ENCODE assay signal across 1 cellular context in genomic region chr19:49767380-49767779, GRCh38.
TF ChIP-seq lines count a peak whose summit lies in the region.

No MANE protein-coding gene starts in this region.

TF ChIP-seq in K562, 482 proteins besides CTCF, POLR2A, EP300 and RAD21 (continued from another document):
- TF ChIP-seq ETS1 (conservative IDR thresholded peaks at IDR 0.05; ENCODE audit: control insufficient read depth, low read depth, low read length), result no peak
- no peak for TF ChIP-seq SAFB (IDR thresholded peaks at IDR 0.05; ENCODE audit: borderline replicate concordance, low read depth, low read length)
- peak; percentile 9; the same call in 1 of the 2 replicates for TF ChIP-seq ZBTB7A (IDR thresholded peaks at IDR 0.05; ENCODE audit: borderline replicate concordance, control insufficient read depth, low read depth, low read length)
- TF ChIP-seq E2F5 (CRISPR knock-in tag; IDR thresholded peaks at IDR 0.05), result no peak
- TF ChIP-seq ETV5 (CRISPR knock-in tag; IDR thresholded peaks at IDR 0.05; ENCODE audit: low read depth), result no peak
- TF ChIP-seq CEBPZ (IDR thresholded peaks at IDR 0.05; ENCODE audit: borderline replicate concordance, low read depth, low read length), result no peak
- no peak for TF ChIP-seq ESRRB (CRISPR knock-in tag; IDR thresholded peaks at IDR 0.05; ENCODE audit: borderline replicate concordance)
- no peak for TF ChIP-seq HNRNPUL1 (IDR thresholded peaks at IDR 0.05; ENCODE audit: low read length)
- no peak for TF ChIP-seq ZNF324 (CRISPR knock-in tag; IDR thresholded peaks at IDR 0.05)
- no peak for TF ChIP-seq ZNF280A (IDR thresholded peaks at IDR 0.05; ENCODE audit: low read depth, partially characterized antibody)
- no peak for TF ChIP-seq TBP (optimal IDR thresholded peaks at IDR 0.05; ENCODE audit: low read depth, low read length)
- no peak for TF ChIP-seq ETV1 (tag; conservative IDR thresholded peaks at IDR 0.05; ENCODE audit: low read depth)
- TF ChIP-seq MYC (IDR thresholded peaks at IDR 0.05; ENCODE audit: low read depth, low read length), result peak; percentile 30; the same call in 1 of the 2 replicates
- TF ChIP-seq MYC (CRISPR knock-in tag; IDR thresholded peaks at IDR 0.05; ENCODE audit: borderline replicate concordance, low read depth), result no peak
- TF ChIP-seq ZNF3 (CRISPR knock-in tag; IDR thresholded peaks at IDR 0.05), result no peak
- TF ChIP-seq TFAP4 (CRISPR knock-in tag; IDR thresholded peaks at IDR 0.05; ENCODE audit: borderline replicate concordance), result no peak
- no peak for TF ChIP-seq CREM (IDR thresholded peaks at IDR 0.05; ENCODE audit: low read depth)
- TF ChIP-seq ELF4 (CRISPR knock-in tag; IDR thresholded peaks at IDR 0.05), result no peak
- no peak for TF ChIP-seq TARDBP (IDR thresholded peaks at IDR 0.05)
- TF ChIP-seq KAT7 (CRISPR knock-in tag; IDR thresholded peaks at IDR 0.05; ENCODE audit: borderline replicate concordance), result no peak
- no peak for TF ChIP-seq ZNF609 (CRISPR knock-in tag; IDR thresholded peaks at IDR 0.05; ENCODE audit: borderline replicate concordance)
- TF ChIP-seq ZNF655 (CRISPR knock-in tag; IDR thresholded peaks at IDR 0.05), result no peak
- no peak for TF ChIP-seq DIDO1 (tag; IDR thresholded peaks at IDR 0.05; ENCODE audit: low read depth)
- TF ChIP-seq SNIP1 (IDR thresholded peaks at IDR 0.05; ENCODE audit: low read depth), result no peak
- no peak for TF ChIP-seq ZNF282 (CRISPR knock-in tag; IDR thresholded peaks at IDR 0.05)
- no peak for TF ChIP-seq NFE2 (IDR thresholded peaks at IDR 0.05; ENCODE audit: low read depth)
- no peak for TF ChIP-seq AFF1 (IDR thresholded peaks at IDR 0.05; ENCODE audit: low read depth in 1 of 2, partially characterized antibody in 2 of 2)
TF ChIP-seq in K562: peak in this region for 6.
